Comparison of ENCODE assay signal across 22 cellular contexts in the genomic region with DNA sequence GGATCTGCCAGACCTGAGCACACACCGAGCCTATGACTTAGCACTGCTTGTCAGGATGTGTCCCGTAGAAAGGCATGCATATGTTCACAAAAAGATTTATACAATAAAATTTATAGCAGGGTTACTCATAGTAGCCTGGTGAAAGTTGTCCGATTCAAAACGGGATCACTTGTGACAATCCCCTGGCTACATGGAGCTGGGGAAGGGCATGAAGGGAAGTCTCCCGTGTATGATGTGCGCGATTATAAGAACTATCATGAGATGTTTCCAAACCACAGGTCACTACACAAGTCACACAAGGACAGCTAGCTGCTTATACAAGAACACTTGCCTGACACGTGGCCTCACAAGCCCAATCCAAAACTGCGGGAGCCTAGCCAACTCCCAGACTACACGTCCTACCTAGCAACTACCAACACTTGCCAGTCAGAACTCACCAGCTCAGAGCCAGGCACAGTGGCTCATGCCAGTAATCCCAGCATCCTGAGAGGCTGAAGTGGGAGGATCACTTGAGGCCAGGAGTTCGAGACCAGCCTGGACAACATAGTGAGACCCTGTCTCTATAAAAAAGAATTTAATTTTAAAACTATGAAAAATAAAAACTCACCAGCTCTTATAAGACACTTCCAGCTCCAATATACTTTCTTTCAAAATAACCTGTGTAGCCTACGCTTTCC. TPM values are rescaled to one million over a fixed set of nuclear protein-coding genes. Genes with fewer than 3 reads are reported as not detected.
DNase-seq lines count a peak whose midpoint lies in the region; ATAC-seq and TF ChIP-seq lines count a peak whose summit lies in the region.
"Had no signal": no experiment of that assay in that cellular context is flagged by ENCODE, and none has a peak within 500 bp of the region (broad histone marks: within the 10 kb centered on the region; RNA-seq: fewer than 3 reads in every experiment).

No MANE protein-coding gene starts in this region.

- H3K36me3 Mint-ChIP-seq in WTC11, result no peaks in the 10 kb centered on the region
- H3K36me3 Mint-ChIP-seq in activated CD4-positive, alpha-beta memory T cell treated with anti-CD3 and anti-CD28 coated beads for 36 hours, result no peaks in the 10 kb centered on the region
- H3K36me3 Mint-ChIP-seq: stimulated activated effector memory CD8-positive, alpha-beta T cell treated with anti-CD3 and anti-CD28 coated beads, Interleukin-12 subunit alpha, Interleukin-12 subunit beta, amount 100 ng/mL, for 72 hours had no signal

- no peaks in the 10 kb centered on the region for H3K36me3 ChIP-seq in prostate gland
- H3K36me3 ChIP-seq: thoracic aorta had no signal

- H3K27me3 ChIP-seq in prostate gland (replicated peaks; ENCODE audit: insufficient read depth), result no peaks in the 10 kb centered on the region

- no peaks in the 10 kb centered on the region for H3K9me3 Mint-ChIP-seq in WTC11
- H3K9me3 Mint-ChIP-seq in activated CD4-positive, alpha-beta memory T cell treated with anti-CD3 and anti-CD28 coated beads for 36 hours, result no peaks in the 10 kb centered on the region
- H3K9me3 Mint-ChIP-seq: immature natural killer cell had no signal

- CTCF ChIA-PET in WTC11 (lab: Charles Lee), result interaction anchor here (1.7 kb wide), 1 partner anchor 18 kb away, joined by 7 read pairs; no protein-coding TSS in a partner anchor
- CTCF ChIA-PET in activated CD4-positive, alpha-beta memory T cell treated with anti-CD3 and anti-CD28 coated beads for 36 hours (lab: Charles Lee), result interaction anchor here (1.5 to 6.2 kb wide), 2 partner anchors 16 to 54 kb away, joined by 6 to 46 read pairs; no protein-coding TSS in a partner anchor

- no peaks in the 10 kb centered on the region for H3K9me3 ChIP-seq in prostate gland
- H3K9me3 ChIP-seq: thoracic aorta had no signal

- H3K4me3 ChIP-seq in prostate gland, result no peak overlapping the region
- H3K4me3 ChIP-seq: thoracic aorta had no signal

- H3K4me3 Mint-ChIP-seq in WTC11, result no peak overlapping the region
- H3K4me3 Mint-ChIP-seq in activated CD4-positive, alpha-beta memory T cell treated with anti-CD3 and anti-CD28 coated beads for 36 hours, result no peak overlapping the region
- H3K4me3 Mint-ChIP-seq: immature natural killer cell; stimulated activated effector memory CD8-positive, alpha-beta T cell treated with anti-CD3 and anti-CD28 coated beads, Interleukin-12 subunit alpha, Interleukin-12 subunit beta, amount 100 ng/mL, for 72 hours had no signal

- no peak overlapping the region for H3K27ac ChIP-seq in prostate gland

- DNase-seq in EH (ENCODE audit: low read depth), result peak; percentile 50
- DNase-seq in RKO (ENCODE audit: low spot score), result peak; percentile 81
- DNase-seq in T47D (ENCODE audit: low read depth in 1 of 2, low spot score in 1 of 2), result peak; percentile 65 to 99
- DNase-seq in prostate gland (ENCODE audit: low spot score), result no peak
- no peak for DNase-seq in WTC11 (ENCODE audit: low spot score)
- no peak for DNase-seq in activated CD4-positive, alpha-beta memory T cell treated with anti-CD3 and anti-CD28 coated beads for 36 hours
- no peak for DNase-seq in stimulated activated CD8-positive, alpha-beta memory T cell treated with anti-CD3 and anti-CD28 coated beads, Interleukin-4, amount 100 ng/mL, for 48 hours
- DNase-seq: activated CD4-positive, alpha-beta T cell treated with anti-CD3 and anti-CD28 coated beads for 4 hours; activated CD8-positive, alpha-beta memory T cell treated with anti-CD3 and anti-CD28 coated beads, Interleukin-2, amount 50 U/mL, for 4 hours; activated gamma-delta T cell treated with Interleukin-2 at 50 U/mL for 16 hours; amniotic stem cell; effector CD8-positive, alpha-beta T cell; H7; immature natural killer cell; MM.1S; NCI-H1694; NCI-H82; retina; stimulated activated CD4-positive, alpha-beta T cell treated with anti-CD3 and anti-CD28 coated beads, Interleukin-15, amount 100 ng/mL, for 24 hours had no signal

- WGBS in prostate gland, result 57% methylated on average over 12 of the region's 12 CpGs

- POLR2A ChIA-PET in WTC11 (lab: Charles Lee), result no interaction called here
- POLR2A ChIA-PET in activated CD4-positive, alpha-beta memory T cell treated with anti-CD3 and anti-CD28 coated beads for 36 hours (lab: Charles Lee), result interaction anchor here (1.0 kb wide), 1 partner anchor 31 kb away, joined by 3 read pairs; no protein-coding TSS in a partner anchor

- in situ Hi-C loops in T47D (cut with HindIII; ENCODE audit: low pct_unique_long_range_greater_than_20kb, low sequenced_read_pairs), result no loop called here

- TF ChIP-seq CTCF in prostate gland (IDR thresholded peaks at IDR 0.05), result no peak
- TF ChIP-seq CTCF in WTC11 (IDR thresholded peaks at IDR 0.05), result no peak

- peaks cover 10% of the 10 kb centered on the region for H3K4me1 Mint-ChIP-seq in WTC11
- peaks cover 42% of the 10 kb centered on the region for H3K4me1 Mint-ChIP-seq in activated CD4-positive, alpha-beta memory T cell treated with anti-CD3 and anti-CD28 coated beads for 36 hours (ENCODE audit: low read depth)

- no peak overlapping the region for H3K27ac Mint-ChIP-seq in WTC11
- no peak overlapping the region for H3K27ac Mint-ChIP-seq in activated CD4-positive, alpha-beta memory T cell treated with anti-CD3 and anti-CD28 coated beads for 36 hours

- intact Hi-C loops in prostate gland (cut with DNase I), result no loop called here
- intact Hi-C loops in activated CD4-positive, alpha-beta memory T cell treated with anti-CD3 and anti-CD28 coated beads for 36 hours (cut with micrococcal nuclease), result no loop called here

- ATAC-seq in WTC11 (no peak), GM21737 (IDR thresholded peaks at IDR 0.05; ENCODE audit: unreplicated experiment) (no peak)
- ATAC-seq: stimulated activated effector memory CD8-positive, alpha-beta T cell treated with anti-CD3 and anti-CD28 coated beads, Interleukin-12 subunit alpha, Interleukin-12 subunit beta, amount 100 ng/mL, for 72 hours had no signal

- H3K27me3 Mint-ChIP-seq in WTC11 (ENCODE audit: low read depth), result peaks cover 36% of the 10 kb centered on the region
- no peaks in the 10 kb centered on the region for H3K27me3 Mint-ChIP-seq in activated CD4-positive, alpha-beta memory T cell treated with anti-CD3 and anti-CD28 coated beads for 36 hours

- H3K4me1 ChIP-seq in prostate gland (replicated peaks), result no peaks in the 10 kb centered on the region

- peak; percentile 17 for TF ChIP-seq POLR2A in prostate gland (IDR thresholded peaks at IDR 0.05)

TF ChIP-seq in WTC11, 78 proteins besides CTCF, POLR2A, EP300 and RAD21 (continues in another document):
- TF ChIP-seq, protein P1, sequence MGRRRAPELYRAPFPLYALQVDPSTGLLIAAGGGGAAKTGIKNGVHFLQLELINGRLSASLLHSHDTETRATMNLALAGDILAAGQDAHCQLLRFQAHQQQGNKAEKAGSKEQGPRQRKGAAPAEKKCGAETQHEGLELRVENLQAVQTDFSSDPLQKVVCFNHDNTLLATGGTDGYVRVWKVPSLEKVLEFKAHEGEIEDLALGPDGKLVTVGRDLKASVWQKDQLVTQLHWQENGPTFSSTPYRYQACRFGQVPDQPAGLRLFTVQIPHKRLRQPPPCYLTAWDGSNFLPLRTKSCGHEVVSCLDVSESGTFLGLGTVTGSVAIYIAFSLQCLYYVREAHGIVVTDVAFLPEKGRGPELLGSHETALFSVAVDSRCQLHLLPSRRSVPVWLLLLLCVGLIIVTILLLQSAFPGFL (CRISPR knock-in tag; IDR thresholded peaks at IDR 0.05; ENCODE audit: borderline replicate concordance), result no peak
- TF ChIP-seq FOXJ3 (CRISPR knock-in tag; IDR thresholded peaks at IDR 0.05; ENCODE audit: borderline replicate concordance) (no peak), NR2C2 (CRISPR knock-in tag; IDR thresholded peaks at IDR 0.05) (no peak), TEAD4 (CRISPR knock-in tag; IDR thresholded peaks at IDR 0.05) (no peak), RORB (CRISPR knock-in tag; IDR thresholded peaks at IDR 0.05) (no peak), HMGA2 (CRISPR knock-in tag; IDR thresholded peaks at IDR 0.05) (no peak), CDX4 (CRISPR knock-in tag; IDR thresholded peaks at IDR 0.05; ENCODE audit: borderline replicate concordance) (no peak), SMAD4 (CRISPR knock-in tag; IDR thresholded peaks at IDR 0.05) (no peak), EMX1 (CRISPR knock-in tag; IDR thresholded peaks at IDR 0.05) (no peak), RELA (CRISPR knock-in tag; IDR thresholded peaks at IDR 0.05; ENCODE audit: borderline replicate concordance) (no peak)
- TF ChIP-seq, protein P2, sequence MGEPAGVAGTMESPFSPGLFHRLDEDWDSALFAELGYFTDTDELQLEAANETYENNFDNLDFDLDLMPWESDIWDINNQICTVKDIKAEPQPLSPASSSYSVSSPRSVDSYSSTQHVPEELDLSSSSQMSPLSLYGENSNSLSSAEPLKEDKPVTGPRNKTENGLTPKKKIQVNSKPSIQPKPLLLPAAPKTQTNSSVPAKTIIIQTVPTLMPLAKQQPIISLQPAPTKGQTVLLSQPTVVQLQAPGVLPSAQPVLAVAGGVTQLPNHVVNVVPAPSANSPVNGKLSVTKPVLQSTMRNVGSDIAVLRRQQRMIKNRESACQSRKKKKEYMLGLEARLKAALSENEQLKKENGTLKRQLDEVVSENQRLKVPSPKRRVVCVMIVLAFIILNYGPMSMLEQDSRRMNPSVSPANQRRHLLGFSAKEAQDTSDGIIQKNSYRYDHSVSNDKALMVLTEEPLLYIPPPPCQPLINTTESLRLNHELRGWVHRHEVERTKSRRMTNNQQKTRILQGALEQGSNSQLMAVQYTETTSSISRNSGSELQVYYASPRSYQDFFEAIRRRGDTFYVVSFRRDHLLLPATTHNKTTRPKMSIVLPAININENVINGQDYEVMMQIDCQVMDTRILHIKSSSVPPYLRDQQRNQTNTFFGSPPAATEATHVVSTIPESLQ (CRISPR knock-in tag; IDR thresholded peaks at IDR 0.05), result no peak

RNA-seq across cellular contexts. Expression of gene CDCA4, which starts 7.5 kb away (rescaled TPM):
- 10 to 100 TPM; 12.3 to 17.6 TPM for total RNA-seq in prostate gland
- 55.9 to 63.3 TPM (median 58.3 TPM) in 3 replicates for total RNA-seq in WTC11 (2021)
- total RNA-seq in activated CD4-positive, alpha-beta memory T cell treated with anti-CD3 and anti-CD28 coated beads for 36 hours, result 10 to 100 TPM; 63.4 to 69.1 TPM

RNA-seq across cellular contexts. Expression of gene GPR132, which starts 36.8 kb away (rescaled TPM):
- 1 to 10 TPM in 1 of 2 donors, under 1 TPM in 1; 0.68 to 1.4 TPM for total RNA-seq in prostate gland
- 0.09 to 0.13 TPM in 2 of 3 replicates, not detected in the other for total RNA-seq in WTC11 (2021)
- total RNA-seq in activated CD4-positive, alpha-beta memory T cell treated with anti-CD3 and anti-CD28 coated beads for 36 hours, result 10 to 100 TPM; 33.4 to 34.2 TPM
- total RNA-seq: H7 had no signal

RNA-seq across cellular contexts. Expression of gene CLBA1, which starts 42.8 kb away (rescaled TPM):
- total RNA-seq in prostate gland, result 10 to 100 TPM; 15.2 to 19.3 TPM
- 2.6 to 3.8 TPM (median 2.8 TPM) in 3 replicates for total RNA-seq in WTC11 (2021)
- total RNA-seq in activated CD4-positive, alpha-beta memory T cell treated with anti-CD3 and anti-CD28 coated beads for 36 hours, result 1 to 10 TPM in 1 of 2 experiments, under 1 TPM in 1; 0.78 to 1.2 TPM

RNA-seq across cellular contexts. Expression of gene AHNAK2, which starts 50.2 kb away (rescaled TPM):
- total RNA-seq in prostate gland (10 to 100 TPM; 18.3 to 27.2 TPM), WTC11 (2021) (3.3 to 3.5 TPM (median 3.4 TPM) in 3 replicates)
- under 1 TPM; 0.02 to 0.05 TPM for total RNA-seq in activated CD4-positive, alpha-beta memory T cell treated with anti-CD3 and anti-CD28 coated beads for 36 hours

Comparison
In these comparisons a context has a peak if more than half of its experiments do, and no peak if none do; other contexts are left out.
1. DNase-seq: peak in EH (single experiment), RKO (single experiment) and T47D (2 of 2); none in prostate gland (single experiment), WTC11 (single experiment), activated CD4-positive, alpha-beta memory T cell treated with anti-CD3 and anti-CD28 coated beads for 36 hours (single experiment) and stimulated activated CD8-positive, alpha-beta memory T cell treated with anti-CD3 and anti-CD28 coated beads, Interleukin-4, amount 100 ng/mL, for 48 hours (single experiment).
2. RNA of gene GPR132, which starts 36.8 kb away (total RNA-seq): 33.4 to 34.2 TPM in activated CD4-positive, alpha-beta memory T cell treated with anti-CD3 and anti-CD28 coated beads for 36 hours; 0.68 to 1.4 TPM in prostate gland and 0.09 to 0.13 TPM in WTC11; every median in the first group is over 10 times any median in the second.